8 cellular contexts compared by ENCODE assay signal in genomic region chr19:35140898-35141626, GRCh38. TPM values are rescaled to one million over a fixed set of nuclear protein-coding genes. Genes with fewer than 3 reads are reported as not detected.
A peak's percentile ranks its signal among the peaks of the same experiment; 100 is the strongest.
DNase-seq lines count a peak whose midpoint lies in the region; ATAC-seq and TF ChIP-seq lines count a peak whose summit lies in the region.

No MANE protein-coding gene starts in this region.

- peak overlapping the region; percentile 50; the same call in 1 of the 2 replicates for H2AFZ ChIP-seq in DND-41 (ENCODE audit: low read depth, low read length)

- H3K4me3 ChIP-seq in DND-41 (ENCODE audit: low read depth in 1 of 2, low read length in 2 of 2) (no peak overlapping the region), colonic mucosa (peak overlapping the region; percentile 15)

- no peaks in the 10 kb centered on the region for H3K36me3 ChIP-seq in DND-41 (ENCODE audit: insufficient read depth, low read length)
- no peaks in the 10 kb centered on the region for H3K36me3 ChIP-seq in colonic mucosa

- H3K4me1 ChIP-seq in DND-41 (ENCODE audit: insufficient read depth, low read length) (peaks cover 11% of the 10 kb centered on the region), colonic mucosa (peaks cover 5% of the 10 kb centered on the region)

- TF ChIP-seq CTCF in DND-41 (IDR thresholded peaks at IDR 0.05; ENCODE audit: borderline replicate concordance, extremely low read depth, low read length, poor library complexity, severe bottlenecking) (peak; percentile 67), colonic mucosa (IDR thresholded peaks at IDR 0.05) (no peak)

- DNase-seq in DND-41 = peak; percentile 92
- peak; percentile 6 for DNase-seq in NCI-H446 treated with DMSO at 0.1 percent for 48 hours (lab: John Stamatoyannopoulos, UW)
- peak; percentile 97 for DNase-seq in activated CD4-positive, alpha-beta T cell treated with anti-CD3 and anti-CD28 coated beads, Interleukin-2, amount 50 U/mL, for 1 hour
- DNase-seq in colonic mucosa = peak; percentile 98
- peak; percentile 93 for DNase-seq in left kidney (ENCODE audit: low read depth, low spot score)
- peak; percentile 97 for DNase-seq in stimulated activated CD4-positive, alpha-beta T cell treated with anti-CD3 and anti-CD28 coated beads, Interleukin-1b, Interleukin-23, amount 100 ng/mL, for 48 hours

- intact Hi-C loops in colonic mucosa (cut with DNase I) = loop anchor here (2.0 to 10.0 kb wide), 2 partner anchors 74 to 124 kb away; partner anchors contain the start of gene USF2

- ATAC-seq in DND-41 (ENCODE audit: insufficient read depth, low read depth) (peak; percentile 90), HG02623 (IDR thresholded peaks at IDR 0.05; ENCODE audit: unreplicated experiment) (peak; percentile 46), GM18873 (IDR thresholded peaks at IDR 0.05; ENCODE audit: low FRiP score, unreplicated experiment) (no peak)

- H3K9me3 ChIP-seq in DND-41 (ENCODE audit: insufficient read depth, low read length, severe bottlenecking) (no peaks in the 10 kb centered on the region), colonic mucosa (no peaks in the 10 kb centered on the region)

- no peak overlapping the region for H3K9ac ChIP-seq in DND-41 (ENCODE audit: low read depth, low read length)
- peak overlapping the region in 1 of 2 donors; percentile 75 for H3K9ac ChIP-seq in colonic mucosa (ENCODE audit: low read depth in 2 of 2, low read length in 2 of 2)

- peaks cover 9% of the 10 kb centered on the region; the same call in 1 of the 2 replicates for H4K20me1 ChIP-seq in DND-41 (ENCODE audit: insufficient read depth, low read length)

- no peaks in the 10 kb centered on the region for H3K79me2 ChIP-seq in DND-41 (ENCODE audit: insufficient read depth, low read length)

- peak overlapping the region; percentile 49 for H3K4me2 ChIP-seq in DND-41 (ENCODE audit: insufficient read depth, low read length)

- H3K27me3 ChIP-seq in DND-41 (ENCODE audit: insufficient read depth, low read length, poor library complexity) = peaks cover 3% of the 10 kb centered on the region
- peaks cover 7% of the 10 kb centered on the region for H3K27me3 ChIP-seq in colonic mucosa

- H3K27ac ChIP-seq in DND-41 (ENCODE audit: low read length) = no peak overlapping the region
- peak overlapping the region; percentile 23 for H3K27ac ChIP-seq in colonic mucosa

RNA-seq across cellular contexts. Expression of gene FXYD7, which starts 2.0 kb away (rescaled TPM):
- under 1 TPM; 0.47 to 0.61 TPM for total RNA-seq in colonic mucosa

RNA-seq across cellular contexts. Expression of gene FXYD1, which starts 2.4 kb away (rescaled TPM):
- 10 to 100 TPM in 1 of 2 donors, 1 to 10 TPM in 1; 8.8 to 15.1 TPM for total RNA-seq in colonic mucosa

RNA-seq across cellular contexts. Expression of gene LGI4, which starts 6.2 kb away (rescaled TPM):
- 10 to 100 TPM in 1 of 2 donors, 1 to 10 TPM in 1; 5.8 to 10.2 TPM for total RNA-seq in colonic mucosa

RNA-seq across cellular contexts. Expression of gene FXYD5, which starts 13.5 kb away (rescaled TPM):
- total RNA-seq in colonic mucosa = 10 to 100 TPM; 20.3 to 23.6 TPM

RNA-seq across cellular contexts. Expression of gene FXYD3, which starts 25.4 kb away (rescaled TPM):
- total RNA-seq in colonic mucosa = 1,000 to 10,000 TPM; 1,386 to 2,836 TPM

Comparison
In these comparisons a context has a peak if more than half of its experiments do, and no peak if none do; other contexts are left out.
1. DNase-seq: peak in every context shown above with its lines; median percentile 98 in colonic mucosa; 97 in activated CD4-positive, alpha-beta T cell treated with anti-CD3 and anti-CD28 coated beads, Interleukin-2, amount 50 U/mL, for 1 hour; 97 in stimulated activated CD4-positive, alpha-beta T cell treated with anti-CD3 and anti-CD28 coated beads, Interleukin-1b, Interleukin-23, amount 100 ng/mL, for 48 hours; 93 in left kidney; 92 in DND-41; 6 in NCI-H446 treated with DMSO at 0.1 percent for 48 hours.